In the genomic region with DNA sequence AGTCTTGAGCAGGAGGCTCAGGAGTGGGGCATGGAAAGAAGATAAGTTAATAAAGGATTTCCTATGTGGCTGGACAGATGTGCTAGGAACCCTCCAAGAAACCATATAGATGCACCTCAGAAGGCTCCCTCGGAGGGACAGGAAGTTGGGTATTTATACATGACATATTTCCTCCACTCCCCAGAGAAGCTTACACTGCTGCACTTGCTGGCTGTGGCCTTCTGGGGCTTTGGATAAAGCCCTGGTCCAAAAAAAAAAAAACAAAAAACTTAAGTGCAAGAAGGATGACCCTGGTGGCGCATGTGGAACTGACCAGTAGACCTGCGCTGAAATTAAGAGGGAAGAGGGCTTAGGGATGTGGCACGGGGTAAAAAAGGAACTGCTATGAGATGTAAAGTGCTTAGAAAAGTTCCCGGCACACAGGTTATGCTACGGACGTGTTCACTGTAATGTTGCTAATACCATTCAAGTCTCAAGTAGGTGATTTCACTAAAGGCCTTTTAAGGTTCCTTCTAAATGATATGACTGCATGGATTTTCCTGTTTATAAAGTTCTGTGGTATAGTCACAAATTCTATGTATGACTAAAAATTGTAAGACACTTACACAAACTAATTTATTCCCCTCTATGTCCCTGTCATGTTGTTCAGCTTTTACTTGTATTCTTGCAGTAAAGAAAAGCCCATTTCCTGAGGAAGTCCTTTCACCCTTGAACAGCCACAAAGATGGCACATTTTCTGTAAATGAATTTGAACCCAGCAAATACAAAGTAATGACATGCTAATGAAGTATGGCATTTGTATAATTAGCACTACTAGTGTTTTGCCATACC, we compare ENCODE assay signal across 19 cellular contexts.
DNase-seq lines count a peak whose midpoint lies in the region; ATAC-seq, FAIRE-seq and TF ChIP-seq lines count a peak whose summit lies in the region.
"Had no signal": no experiment of that assay in that cellular context is flagged by ENCODE, and none has a peak within 500 bp of the region (broad histone marks: within the 10 kb centered on the region; RNA-seq: fewer than 3 reads in every experiment).

No MANE protein-coding gene starts in this region.

- H3K18ac ChIP-seq in IMR-90 (ENCODE audit: low read depth, low read length) (no peak overlapping the region), neuronal stem cell (ENCODE audit: low read length) (no peak overlapping the region)

- no peaks in the 10 kb centered on the region for H3K27me3 ChIP-seq in IMR-90 (ENCODE audit: control insufficient read depth, insufficient read depth, low read length)
- H3K27me3 ChIP-seq in neuronal stem cell (ENCODE audit: control insufficient read depth in 3 of 3, insufficient read depth in 3 of 3, low read depth in 1 of 3, low read length in 3 of 3), result no peaks in the 10 kb centered on the region
- H3K27me3 ChIP-seq: left lung, MG63 had no signal

- H2BK15ac ChIP-seq in IMR-90 (ENCODE audit: low read depth, low read length), result no peak overlapping the region
- no peak overlapping the region for H2BK15ac ChIP-seq in neuronal stem cell (ENCODE audit: low read length)

- no peaks in the 10 kb centered on the region for H3K9me3 ChIP-seq in IMR-90 (ENCODE audit: control insufficient read depth, insufficient read depth, low read length)
- H3K9me3 ChIP-seq in neuronal stem cell (replicated peaks in 1 of 2; ENCODE audit: control insufficient read depth in 2 of 2, insufficient read depth in 1 of 2, low read depth in 1 of 2, low read length in 2 of 2), result no peaks in the 10 kb centered on the region
- H3K9me3 ChIP-seq: left lung, MG63, mucosa of descending colon had no signal

- no peak overlapping the region for H3K4me2 ChIP-seq in IMR-90 (ENCODE audit: low read depth, low read length)
- no peak overlapping the region for H3K4me2 ChIP-seq in neuronal stem cell (ENCODE audit: insufficient read depth, low read length, poor library complexity, severe bottlenecking)

- H3K9ac ChIP-seq in IMR-90 (ENCODE audit: low read depth, low read length) (no peak overlapping the region), neuronal stem cell (ENCODE audit: low read depth, low read length, poor library complexity) (no peak overlapping the region)

- intact Hi-C loops in activated CD8-positive, alpha-beta T cell treated with anti-CD3 and anti-CD28 coated beads for 36 hours (cut with micrococcal nuclease), result no loop called here
- intact Hi-C loops in IMR-90 (cut with micrococcal nuclease), result loop anchor here (5.0 kb wide), 1 partner anchor 106 kb away; no protein-coding TSS in a partner anchor

- no peaks in the 10 kb centered on the region for H3K9me1 ChIP-seq in IMR-90 (ENCODE audit: insufficient read depth, low read length)

- POLR2A ChIA-PET in activated CD8-positive, alpha-beta T cell treated with anti-CD3 and anti-CD28 coated beads for 36 hours (lab: Charles Lee), result no interaction called here
- POLR2A ChIA-PET in activated CD8-positive, alpha-beta T cell treated with anti-CD3 and anti-CD28 coated beads, Interleukin-2, amount 10 ng/mL, durations not matched to agents 7 days and 5 days (lab: Charles Lee), result no interaction called here
- POLR2A ChIA-PET in IMR-90 (lab: Charles Lee; ENCODE audit: unreplicated experiment), result interaction anchor here (0.6 kb wide), 1 partner anchor 19 kb away, joined by 5 read pairs; no protein-coding TSS in a partner anchor

- H2AK5ac ChIP-seq in IMR-90 (ENCODE audit: low read depth, low read length) (no peak overlapping the region), neuronal stem cell (ENCODE audit: low read depth, low read length) (no peak overlapping the region)

- H3K4me3 ChIP-seq in IMR-90 (ENCODE audit: insufficient read depth, low read depth, low read length), result no peak overlapping the region
- H3K4me3 ChIP-seq in neuronal stem cell (ENCODE audit: low read length in 2 of 2), result no peak overlapping the region
- H3K4me3 ChIP-seq: left lung, MG63, mucosa of descending colon had no signal

- no peak overlapping the region for H2AFZ ChIP-seq in IMR-90 (replicated peaks; ENCODE audit: low read length, poor library complexity)
- peak overlapping the region; percentile 6 for H2AFZ ChIP-seq in neuronal stem cell (ENCODE audit: low read length)

- WGBS in IMR-90 (ENCODE audit: extremely low coverage in 2 of 2, insufficient read length in 1 of 2), 2 experiments, result 100% methylated on average over 2 of the region's 7 CpGs; no CpG with 5 or more reads in 1 of the 2 experiments
- WGBS in neuronal stem cell (ENCODE audit: extremely low coverage in 2 of 2, insufficient read length in 2 of 2, insufficient replicate concordance in 1 of 2), 2 donors, result no CpG with 5 or more reads among the region's 7 CpGs

- DNase-seq in activated CD8-positive, alpha-beta T cell treated with anti-CD3 and anti-CD28 coated beads for 36 hours, result peak; percentile 1
- no peak for DNase-seq in activated CD8-positive, alpha-beta T cell treated with anti-CD3 and anti-CD28 coated beads, Interleukin-2, amount 10 ng/mL, durations not matched to agents 7 days and 5 days
- DNase-seq in IMR-90, result no peak
- DNase-seq in neuronal stem cell (ENCODE audit: low spot score), result no peak
- no peak for DNase-seq in SK-N-DZ (ENCODE audit: low spot score)
- DNase-seq in GM19239 (ENCODE audit: insufficient read length, low spot score), result no peak
- DNase-seq: DND-41, left lung, MG63, mucosa of descending colon, NCI-H1694 treated with DMSO at 0.1 percent for 48 hours, NCI-H226, occipital lobe, right cardiac atrium, RPMI8226 had no signal

- no peaks in the 10 kb centered on the region for H4K20me1 ChIP-seq in IMR-90 (ENCODE audit: insufficient read depth, low read length)

- in situ Hi-C loops in IMR-90 (cut with MboI; ENCODE audit: low sequenced_read_pairs), result no loop called here

- no peak overlapping the region for H2BK5ac ChIP-seq in IMR-90 (ENCODE audit: low read depth, low read length, poor library complexity, severe bottlenecking)
- no peak overlapping the region for H2BK5ac ChIP-seq in neuronal stem cell (ENCODE audit: low read length)

- H3K9me3 Mint-ChIP-seq in activated CD8-positive, alpha-beta T cell treated with anti-CD3 and anti-CD28 coated beads for 36 hours, result no peaks in the 10 kb centered on the region
- no peaks in the 10 kb centered on the region for H3K9me3 Mint-ChIP-seq in activated CD8-positive, alpha-beta T cell treated with anti-CD3 and anti-CD28 coated beads, Interleukin-2, amount 10 ng/mL, durations not matched to agents 7 days and 5 days (ENCODE audit: insufficient read depth)
- H3K9me3 Mint-ChIP-seq in activated T-helper 17 cell treated with anti-CD3 and anti-CD28 coated beads, Interleukin-2, amount 50 U/mL, for 72 hours, result no peaks in the 10 kb centered on the region

- FAIRE-seq in GM19239 (lab: Jason Lieb, UNC), result no peak
- FAIRE-seq: H1 had no signal

- CTCF ChIA-PET in activated CD8-positive, alpha-beta T cell treated with anti-CD3 and anti-CD28 coated beads for 36 hours (lab: Charles Lee), result no interaction called here
- CTCF ChIA-PET in activated CD8-positive, alpha-beta T cell treated with anti-CD3 and anti-CD28 coated beads, Interleukin-2, amount 10 ng/mL, durations not matched to agents 7 days and 5 days (lab: Charles Lee), result no interaction called here
- CTCF ChIA-PET in IMR-90 (lab: Yijun Ruan, JAX), result no interaction called here

- peak overlapping the region; percentile 13 for H3K4me3 Mint-ChIP-seq in activated CD8-positive, alpha-beta T cell treated with anti-CD3 and anti-CD28 coated beads for 36 hours
- no peak overlapping the region for H3K4me3 Mint-ChIP-seq in activated CD8-positive, alpha-beta T cell treated with anti-CD3 and anti-CD28 coated beads, Interleukin-2, amount 10 ng/mL, durations not matched to agents 7 days and 5 days
- peak overlapping the region; percentile 51 for H3K4me3 Mint-ChIP-seq in activated T-helper 17 cell treated with anti-CD3 and anti-CD28 coated beads, Interleukin-2, amount 50 U/mL, for 72 hours

- peak overlapping the region; percentile 89 for H3K27ac Mint-ChIP-seq in activated CD8-positive, alpha-beta T cell treated with anti-CD3 and anti-CD28 coated beads for 36 hours
- no peak overlapping the region for H3K27ac Mint-ChIP-seq in activated CD8-positive, alpha-beta T cell treated with anti-CD3 and anti-CD28 coated beads, Interleukin-2, amount 10 ng/mL, durations not matched to agents 7 days and 5 days
- H3K27ac Mint-ChIP-seq in activated T-helper 17 cell treated with anti-CD3 and anti-CD28 coated beads, Interleukin-2, amount 50 U/mL, for 72 hours, result peak overlapping the region; percentile 74

- TF ChIP-seq CTCF in activated CD8-positive, alpha-beta T cell treated with anti-CD3 and anti-CD28 coated beads for 36 hours (IDR thresholded peaks at IDR 0.05), result no peak
- TF ChIP-seq CTCF in IMR-90 (conservative IDR thresholded peaks at IDR 0.05; ENCODE audit: low read depth, low read length), result no peak

- H3K36me3 Mint-ChIP-seq in activated CD8-positive, alpha-beta T cell treated with anti-CD3 and anti-CD28 coated beads for 36 hours (ENCODE audit: low read depth), result no peaks in the 10 kb centered on the region
- H3K36me3 Mint-ChIP-seq in activated CD8-positive, alpha-beta T cell treated with anti-CD3 and anti-CD28 coated beads, Interleukin-2, amount 10 ng/mL, durations not matched to agents 7 days and 5 days (ENCODE audit: low read depth), result no peaks in the 10 kb centered on the region
- H3K36me3 Mint-ChIP-seq in activated T-helper 17 cell treated with anti-CD3 and anti-CD28 coated beads, Interleukin-2, amount 50 U/mL, for 72 hours (ENCODE audit: low read depth), result no peaks in the 10 kb centered on the region

- H3K4me1 Mint-ChIP-seq in activated CD8-positive, alpha-beta T cell treated with anti-CD3 and anti-CD28 coated beads for 36 hours (ENCODE audit: low read depth), result peaks cover 9% of the 10 kb centered on the region
- peaks cover 9% of the 10 kb centered on the region for H3K4me1 Mint-ChIP-seq in activated CD8-positive, alpha-beta T cell treated with anti-CD3 and anti-CD28 coated beads, Interleukin-2, amount 10 ng/mL, durations not matched to agents 7 days and 5 days (ENCODE audit: low read depth)
- peaks cover 5% of the 10 kb centered on the region for H3K4me1 Mint-ChIP-seq in activated T-helper 17 cell treated with anti-CD3 and anti-CD28 coated beads, Interleukin-2, amount 50 U/mL, for 72 hours

- H3K14ac ChIP-seq in IMR-90 (replicated peaks; ENCODE audit: low read depth, low read length) (no peak overlapping the region), neuronal stem cell (ENCODE audit: low read length) (no peak overlapping the region)

- H4K8ac ChIP-seq in IMR-90 (ENCODE audit: low read depth in 2 of 2, low read length in 2 of 2) (no peak overlapping the region), neuronal stem cell (ENCODE audit: low read depth, low read length) (no peak overlapping the region)

- H2BK20ac ChIP-seq in IMR-90 (ENCODE audit: low read depth, low read length), result no peak overlapping the region

- ATAC-seq in activated CD8-positive, alpha-beta T cell treated with anti-CD3 and anti-CD28 coated beads for 36 hours, result peak; percentile 77
- ATAC-seq in activated CD8-positive, alpha-beta T cell treated with anti-CD3 and anti-CD28 coated beads, Interleukin-2, amount 10 ng/mL, durations not matched to agents 7 days and 5 days, result no peak
- ATAC-seq in IMR-90 (ENCODE audit: low read depth) (no peak), HG03457 (IDR thresholded peaks at IDR 0.05; ENCODE audit: unreplicated experiment) (no peak)
- ATAC-seq in activated T-helper 17 cell treated with anti-CD3 and anti-CD28 coated beads, Interleukin-2, amount 50 U/mL, for 72 hours (replicated peaks), result peak; percentile 80
- ATAC-seq: esophagus mucosa, left lung, mucosa of descending colon, right cardiac atrium had no signal

- H3K23ac ChIP-seq in IMR-90 (ENCODE audit: low read depth, low read length), result no peak overlapping the region
- H3K23ac ChIP-seq in neuronal stem cell (ENCODE audit: low read depth, low read length, poor library complexity), result no peak overlapping the region

- H3K4ac ChIP-seq in IMR-90 (ENCODE audit: low read depth, low read length) (0 out of 2 replicates have a peak overlapping the region, but pooled peaks have one; percentile 16), neuronal stem cell (ENCODE audit: low read length) (no peak overlapping the region)

- H3K79me1 ChIP-seq in IMR-90 (ENCODE audit: low read depth in 1 of 2, low read length in 2 of 2), result no peaks in the 10 kb centered on the region
- H3K79me1 ChIP-seq in neuronal stem cell (ENCODE audit: low read depth, low read length), result no peaks in the 10 kb centered on the region

- no peak overlapping the region for H2AK9ac ChIP-seq in IMR-90 (replicated peaks; ENCODE audit: low read depth, low read length, poor library complexity)

- no peak overlapping the region for H4K91ac ChIP-seq in IMR-90 (ENCODE audit: insufficient read depth, low read depth, low read length)
- no peak overlapping the region for H4K91ac ChIP-seq in neuronal stem cell (ENCODE audit: low read depth, low read length, poor library complexity)

- H3K36me3 ChIP-seq in IMR-90 (ENCODE audit: control insufficient read depth, insufficient read depth, low read length), result no peaks in the 10 kb centered on the region
- H3K36me3 ChIP-seq in neuronal stem cell (replicated peaks in 1 of 2; ENCODE audit: control insufficient read depth in 2 of 2, insufficient read depth in 2 of 2, low read length in 2 of 2), result no peaks in the 10 kb centered on the region
- H3K36me3 ChIP-seq: left lung, MG63 had no signal

- TF ChIP-seq POLR2A in IMR-90 (IDR thresholded peaks at IDR 0.05; ENCODE audit: low read depth, low read length), result no peak

- dilution Hi-C loops in IMR-90 (cut with HindIII; ENCODE audit: low sequenced_read_pairs, unreplicated experiment), result no loop called here

- no peak overlapping the region for H3K27ac ChIP-seq in IMR-90 (ENCODE audit: insufficient read depth, low read length)
- H3K27ac ChIP-seq in neuronal stem cell (replicated peaks; ENCODE audit: low read length), result no peak overlapping the region
- H3K27ac ChIP-seq: left lung had no signal

- no peak overlapping the region for H2BK12ac ChIP-seq in neuronal stem cell (ENCODE audit: low read length)

- TF ChIP-seq RAD21 in IMR-90 (IDR thresholded peaks at IDR 0.05; ENCODE audit: low read length), result no peak

- H3K4me1 ChIP-seq in IMR-90 (ENCODE audit: control insufficient read depth, insufficient read depth, low read length), result peaks cover 3% of the 10 kb centered on the region
- no peaks in the 10 kb centered on the region for H3K4me1 ChIP-seq in neuronal stem cell (ENCODE audit: control insufficient read depth in 2 of 2, insufficient read depth in 1 of 2, low read depth in 1 of 2, low read length in 2 of 2)
- H3K4me1 ChIP-seq: left lung had no signal

- no peak overlapping the region for H3K56ac ChIP-seq in IMR-90 (ENCODE audit: extremely low read depth, insufficient read depth, low read length)

- peaks cover 2% of the 10 kb centered on the region for H3K27me3 Mint-ChIP-seq in activated CD8-positive, alpha-beta T cell treated with anti-CD3 and anti-CD28 coated beads for 36 hours
- H3K27me3 Mint-ChIP-seq in activated CD8-positive, alpha-beta T cell treated with anti-CD3 and anti-CD28 coated beads, Interleukin-2, amount 10 ng/mL, durations not matched to agents 7 days and 5 days (ENCODE audit: low read depth), result no peaks in the 10 kb centered on the region
- H3K27me3 Mint-ChIP-seq in activated T-helper 17 cell treated with anti-CD3 and anti-CD28 coated beads, Interleukin-2, amount 50 U/mL, for 72 hours, result no peaks in the 10 kb centered on the region

- no TSS peak for BruUV-seq in IMR-90 (replicated peaks; lab: Mats Ljungman, UMichigan)

- H4K5ac ChIP-seq in IMR-90 (ENCODE audit: low read depth, low read length), result no peak overlapping the region

- peak overlapping the region; percentile 23; the same call in 1 of the 2 replicates for H2BK120ac ChIP-seq in IMR-90 (ENCODE audit: low read depth, low read length)
- no peak overlapping the region for H2BK120ac ChIP-seq in neuronal stem cell (ENCODE audit: low read depth, low read length)

Comparison
In these comparisons a context has a peak if more than half of its experiments do, and no peak if none do; other contexts are left out.
1. ATAC-seq: peak in activated CD8-positive, alpha-beta T cell treated with anti-CD3 and anti-CD28 coated beads for 36 hours (single experiment) and activated T-helper 17 cell treated with anti-CD3 and anti-CD28 coated beads, Interleukin-2, amount 50 U/mL, for 72 hours (single experiment); none in activated CD8-positive, alpha-beta T cell treated with anti-CD3 and anti-CD28 coated beads, Interleukin-2, amount 10 ng/mL, durations not matched to agents 7 days and 5 days (single experiment), IMR-90 (single experiment) and HG03457 (single experiment).